ENCODE assay signal across 8 cellular contexts in the genomic region with DNA sequence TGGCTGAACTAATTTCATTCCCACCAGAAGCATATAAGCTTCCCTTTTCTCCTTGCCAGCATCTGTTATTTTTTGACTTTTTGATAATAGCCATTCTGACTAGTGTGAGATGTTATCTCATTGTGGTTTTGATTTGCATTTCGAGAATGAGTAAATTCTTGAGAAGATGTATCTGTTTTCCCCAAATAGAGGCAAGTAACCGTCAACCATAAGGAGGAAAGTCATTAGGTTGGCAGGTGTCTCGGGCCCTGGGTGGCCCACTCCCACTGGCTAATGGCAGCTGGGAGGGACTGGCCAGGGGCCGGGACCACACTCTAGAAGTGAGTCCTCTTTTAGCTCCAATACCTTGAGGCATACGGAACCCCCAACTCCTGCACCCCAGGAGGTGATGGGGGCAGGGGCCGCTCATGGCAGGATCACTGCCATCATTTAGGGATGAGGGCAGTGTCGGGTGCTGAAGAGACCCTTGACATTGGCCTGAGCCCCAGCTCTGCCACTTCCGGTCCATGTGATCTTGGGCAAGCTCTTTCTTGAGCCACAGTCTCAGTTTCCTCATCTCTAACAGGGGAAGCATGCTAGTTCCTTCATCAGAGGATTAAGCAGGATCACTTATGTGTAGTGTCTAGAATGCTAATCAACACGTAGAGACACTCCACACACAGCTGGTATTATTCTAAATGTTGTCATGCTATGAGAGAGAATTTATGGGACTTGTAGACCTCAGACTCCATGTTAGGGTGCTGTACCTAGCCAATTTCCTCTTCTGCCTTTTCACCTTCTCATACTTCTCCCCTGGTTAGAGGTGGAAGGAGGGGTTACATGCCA. TPM values are rescaled to one million over a fixed set of nuclear protein-coding genes. Genes with fewer than 3 reads are reported as not detected.
DNase-seq lines count a peak whose midpoint lies in the region; ATAC-seq, FAIRE-seq and TF ChIP-seq lines count a peak whose summit lies in the region.

No MANE protein-coding gene starts in this region.

- no peak for DNase-seq in H1 (ENCODE audit: low read depth in 1 of 2, low spot score in 2 of 2)
- no peak for DNase-seq in NCI-H526 (lab: John Stamatoyannopoulos, UW)
- DNase-seq in NCI-H446 (lab: John Stamatoyannopoulos, UW), result no peak
- DNase-seq in MCF 10A (ENCODE audit: unreplicated experiment), result no peak
- no peak for DNase-seq in omental fat pad (ENCODE audit: low spot score)

- no peak overlapping the region for H3K4me3 Mint-ChIP-seq in MCF 10A (ENCODE audit: unreplicated experiment)

- peaks cover 6% of the 10 kb centered on the region for H3K4me1 Mint-ChIP-seq in MCF 10A (ENCODE audit: insufficient read depth, unreplicated experiment)

- intact Hi-C loops in MCF 10A (cut with micrococcal nuclease), result no loop called here

- ATAC-seq in GM18499 (IDR thresholded peaks at IDR 0.05; ENCODE audit: insufficient read depth, unreplicated experiment) (peak; percentile 49), GM21723 (IDR thresholded peaks at IDR 0.05; ENCODE audit: unreplicated experiment) (peak; percentile 69), omental fat pad (ENCODE audit: low FRiP score) (no peak)

- H3K23me2 ChIP-seq in H1 (ENCODE audit: low read depth, low read length), result peaks cover 9% of the 10 kb centered on the region; the same call in 1 of the 2 replicates

- peak overlapping the region; percentile 41; the same call in 1 of the 2 replicates for H2BK12ac ChIP-seq in H1 (ENCODE audit: low read depth, low read length)

- H2AK5ac ChIP-seq in H1 (ENCODE audit: low read depth, low read length), result no peak overlapping the region

- peaks cover 15% of the 10 kb centered on the region for H3K27me3 Mint-ChIP-seq in MCF 10A (ENCODE audit: insufficient read depth, unreplicated experiment)

- WGBS in H1 (ENCODE audit: extremely low coverage in 1 of 2, insufficient coverage in 1 of 2, insufficient read length in 1 of 2, insufficient replicate concordance in 2 of 2, low coverage in 1 of 2, low lambda C conversion rate in 2 of 2, missing lambda C conversion rate in 1 of 2), 2 experiments, result 89% methylated on average over 9 of the region's 9 CpGs; no CpG with 5 or more reads in 1 of the 2 experiments

- no peak overlapping the region for H2BK120ac ChIP-seq in H1 (replicated peaks; ENCODE audit: low read depth, low read length)

- POLR2A ChIA-PET in H1 (lab: Charles Lee; ENCODE audit: partially characterized antibody) (interaction anchor here (0.8 to 1.1 kb wide), 3 partner anchors 9 to 59 kb away, joined by 3 to 5 read pairs (median 3); no protein-coding TSS in a partner anchor), MCF 10A (lab: Yijun Ruan, JAX) (no interaction called here)

- FAIRE-seq in H1 (lab: Jason Lieb, UNC), result no peak

- peaks cover 81% of the 10 kb centered on the region for H3K4me1 ChIP-seq in Loucy (ENCODE audit: insufficient read depth, low read length, poor library complexity, severe bottlenecking)
- H3K4me1 ChIP-seq in H1 (replicated peaks in 1 of 4; ENCODE audit: control insufficient read depth in 3 of 4, insufficient read depth in 4 of 4, low read length in 3 of 4), result peaks cover 6 to 18% (median 13%) of the 10 kb centered on the region in 4 experiments

- no peak overlapping the region for H3K27ac Mint-ChIP-seq in MCF 10A (ENCODE audit: low read depth, unreplicated experiment)

- H3K9me2 ChIP-seq in Loucy (replicated peaks; ENCODE audit: low read depth, low read length), result no peaks in the 10 kb centered on the region

- no peak overlapping the region for H3K56ac ChIP-seq in H1 (replicated peaks; ENCODE audit: insufficient read length, low read depth, low read length)

- peaks cover 14% of the 10 kb centered on the region; the same call in 1 of the 2 replicates for H3F3A ChIP-seq in Loucy (ENCODE audit: low read depth)

- H4K20me1 ChIP-seq in Loucy (ENCODE audit: insufficient read depth, low read length, poor library complexity, severe bottlenecking), result no peaks in the 10 kb centered on the region
- H4K20me1 ChIP-seq in H1 (replicated peaks in 1 of 2; ENCODE audit: control insufficient read depth in 1 of 2, insufficient read depth in 2 of 2, low read length in 2 of 2), result no peaks in the 10 kb centered on the region

- H3K9me3 ChIP-seq in Loucy (ENCODE audit: insufficient read depth, low read depth, low read length) (no peaks in the 10 kb centered on the region), H1 (ENCODE audit: insufficient read depth in 2 of 2, low read depth in 1 of 2, low read length in 1 of 2) (no peaks in the 10 kb centered on the region)

- H3K79me1 ChIP-seq in H1 (ENCODE audit: low read depth, low read length), result no peaks in the 10 kb centered on the region

- H2BK5ac ChIP-seq in H1 (ENCODE audit: low read depth, low read length), result peak overlapping the region; percentile 17; the same call in 1 of the 2 replicates

- TF ChIP-seq EP300 in H1 (IDR thresholded peaks at IDR 0.05; ENCODE audit: borderline replicate concordance in 1 of 2, low read depth in 2 of 2, low read length in 2 of 2), result no peak

- no peaks in the 10 kb centered on the region for H3K27me3 ChIP-seq in Loucy (ENCODE audit: insufficient read depth, low read length, poor library complexity, severe bottlenecking)
- no peaks in the 10 kb centered on the region for H3K27me3 ChIP-seq in H1 (replicated peaks in 1 of 4; ENCODE audit: control insufficient read depth in 3 of 4, extremely low read depth in 1 of 4, insufficient read depth in 3 of 4, low read length in 3 of 4)

- no peak for TF ChIP-seq POLR2A in H1 (IDR thresholded peaks at IDR 0.05; ENCODE audit: control extremely low read depth in 1 of 2, low read depth in 2 of 2, low read length in 2 of 2)

- CTCF ChIA-PET in H1 (lab: Charles Lee; ENCODE audit: partially characterized antibody) (interaction anchor here (0.8 to 1.8 kb wide), 5 partner anchors 9 to 81 kb away, joined by 3 to 6 read pairs (median 3); a partner anchor contains a TSS), MCF 10A (lab: Yijun Ruan, JAX) (interaction anchor here (0.6 to 0.9 kb wide), 3 partner anchors 16 to 216 kb away, joined by 3 to 4 read pairs (median 4); no protein-coding TSS in a partner anchor)

- H4K91ac ChIP-seq in H1 (replicated peaks; ENCODE audit: insufficient read length, low read length), result no peak overlapping the region

- H2BK15ac ChIP-seq in H1 (ENCODE audit: low read length), result peak overlapping the region; percentile 0; the same call in 1 of the 2 replicates

- no peak overlapping the region; the same call in 1 of the 2 replicates for H4K8ac ChIP-seq in H1 (ENCODE audit: extremely low read depth, insufficient read depth, low read length)

- H3K36me3 Mint-ChIP-seq in MCF 10A (ENCODE audit: insufficient read depth, unreplicated experiment), result no peaks in the 10 kb centered on the region

- H3K36me3 ChIP-seq in Loucy (ENCODE audit: insufficient read depth, low read length) (no peaks in the 10 kb centered on the region), H1 (ENCODE audit: control insufficient read depth in 2 of 4, insufficient read depth in 4 of 4, low read length in 3 of 4) (no peaks in the 10 kb centered on the region)

- H3K14ac ChIP-seq in H1 (ENCODE audit: insufficient read length), result no peak overlapping the region

- H2BK20ac ChIP-seq in H1 (ENCODE audit: low read length), result peak overlapping the region; percentile 25; the same call in 1 of the 2 replicates

- TF ChIP-seq CTCF in Loucy (conservative IDR thresholded peaks at IDR 0.05; ENCODE audit: low read length) (no peak), H1 (IDR thresholded peaks at IDR 0.05; ENCODE audit: control extremely low read depth in 1 of 3, insufficient read depth in 1 of 3, low read depth in 1 of 3, low read length in 3 of 3) (no peak), MCF 10A (IDR thresholded peaks at IDR 0.05; ENCODE audit: unreplicated experiment) (no peak), omental fat pad (IDR thresholded peaks at IDR 0.05) (no peak)

- no peak overlapping the region for H3K27ac ChIP-seq in H1 (ENCODE audit: low read depth, low read length)

- H3K4me2 ChIP-seq in Loucy (ENCODE audit: low read depth, low read length, poor library complexity, severe bottlenecking) (peak overlapping the region; percentile 86), H1 (ENCODE audit: insufficient read depth in 1 of 2, low read depth in 2 of 2, low read length in 2 of 2) (no peak overlapping the region)

- no peak overlapping the region for H3K4ac ChIP-seq in H1 (replicated peaks; ENCODE audit: insufficient read length, low read depth, low read length)

- H3K79me2 ChIP-seq in Loucy (ENCODE audit: insufficient read depth, low read length), result no peaks in the 10 kb centered on the region
- no peaks in the 10 kb centered on the region for H3K79me2 ChIP-seq in H1 (ENCODE audit: control insufficient read depth in 1 of 2, insufficient read depth in 2 of 2, low read length in 2 of 2)

- H3K9ac ChIP-seq in Loucy (ENCODE audit: low read depth, low read length, poor library complexity, severe bottlenecking) (peak overlapping the region; percentile 68), H1 (replicated peaks in 1 of 4; ENCODE audit: extremely low read depth in 1 of 4, low read depth in 3 of 4, low read length in 3 of 4) (no peak overlapping the region)

- H3K4me3 ChIP-seq in Loucy (ENCODE audit: low read length, poor library complexity, severe bottlenecking), result peak overlapping the region; percentile 13
- no peak overlapping the region for H3K4me3 ChIP-seq in H1 (ENCODE audit: extremely low read depth in 1 of 4, insufficient read depth in 2 of 4, low read depth in 3 of 4, low read length in 4 of 4)

- no peak for TF ChIP-seq RAD21 in H1 (IDR thresholded peaks at IDR 0.05 in 1 of 2, conservative IDR thresholded peaks at IDR 0.05 in 1 of 2; ENCODE audit: low read depth in 2 of 2, low read length in 2 of 2)

- 0 out of 2 replicates have a peak overlapping the region, but pooled peaks have one; percentile 15 for H2AFZ ChIP-seq in Loucy (ENCODE audit: low read length)
- no peak overlapping the region for H2AFZ ChIP-seq in H1 (ENCODE audit: low read length)

- no peak overlapping the region for H3K18ac ChIP-seq in H1 (ENCODE audit: extremely low read depth, low read length)

- H4K5ac ChIP-seq in H1 (ENCODE audit: insufficient read length, low read depth, low read length), result no peak overlapping the region

- H3K9me3 Mint-ChIP-seq in MCF 10A (ENCODE audit: unreplicated experiment), result peaks cover 14% of the 10 kb centered on the region

- BruUV-seq in MCF 10A (replicated peaks; lab: Mats Ljungman, UMichigan), result no TSS peak

- no peak overlapping the region for H3K23ac ChIP-seq in H1 (ENCODE audit: insufficient read length)

TF ChIP-seq in H1, 55 proteins besides CTCF, POLR2A, EP300 and RAD21 (continues in another document):
- TF ChIP-seq RFX5 (IDR thresholded peaks at IDR 0.05; ENCODE audit: borderline replicate concordance, low read depth, low read length), result no peak

RNA-seq across cellular contexts. Expression of a gene that starts 44.3 kb away (rescaled TPM):
- total RNA-seq in H1 (2021; fragmentation: NEBNext Ultra II Directional; extraction: Animal tissue kit (Norgen Biotek cat#: 25700)), result 14.3 and 20.5 TPM in 2 replicates
- polyA plus RNA-seq in H1 (2011; rRNA removed), result 7.5 and 8.9 TPM in 2 replicates
- 7.5 TPM for polyA plus RNA-seq in H1 (2011; cell fraction: cytosol; rRNA removed)
- polyA plus RNA-seq in H1 (2011; cell fraction: nucleus; rRNA removed), result 5.7 TPM
- 8.8 to 10.7 TPM (median 10.1 TPM) in 4 replicates for polyA plus RNA-seq in H1 (2012, experiment 1 of 2)
- polyA plus RNA-seq in H1 (2012, experiment 2 of 2), result 4.4 TPM
- polyA plus RNA-seq in H1 (2013, experiment 1 of 2), result 15.9 TPM
- polyA plus RNA-seq in H1 (2013, experiment 2 of 2), result 15.0 TPM
- 7.0 and 8.4 TPM in 2 replicates for polyA minus RNA-seq in H1 (2011; rRNA and poly(A)+ RNA removed)
- 10.1 TPM for polyA minus RNA-seq in H1 (2011; cell fraction: cytosol; rRNA and poly(A)+ RNA removed)
- 6.1 TPM for polyA minus RNA-seq in H1 (2011; cell fraction: nucleus; rRNA and poly(A)+ RNA removed)
- 0.49 and 0.61 TPM in 2 replicates for total RNA-seq in MCF 10A (2022)
- total RNA-seq in omental fat pad, result 1 to 10 TPM; 1.1 to 5.6 (median 3.4) TPM
